In the genomic region with DNA sequence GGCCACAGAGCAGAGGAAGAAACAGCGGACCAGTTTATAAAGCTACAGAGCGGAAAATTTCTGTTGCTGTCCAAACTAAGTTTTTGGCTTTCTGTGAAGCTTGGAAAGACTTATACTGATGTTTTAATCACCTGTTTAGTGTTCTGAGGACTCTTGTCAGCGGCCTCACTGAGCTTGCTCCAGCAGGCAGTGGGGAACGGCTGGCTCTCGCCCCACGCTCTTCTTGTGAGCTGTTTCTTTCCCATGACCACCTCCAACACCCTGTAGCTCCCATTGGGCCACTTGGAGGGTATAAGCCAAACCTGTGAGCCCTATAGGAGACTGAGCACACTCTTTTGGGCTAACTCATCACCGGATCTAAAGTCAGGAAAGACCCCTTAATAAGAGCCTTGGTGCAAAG, we compare ENCODE assay signal across 16 cellular contexts.
"Had no signal": no experiment of that assay in that cellular context is flagged by ENCODE, and none has a peak within 500 bp of the region (broad histone marks: within the 10 kb centered on the region; RNA-seq: fewer than 3 reads in every experiment).

No MANE protein-coding gene starts in this region.

- H3K27ac Mint-ChIP-seq: stimulated activated naive CD8-positive, alpha-beta T cell treated with anti-CD3 and anti-CD28 coated beads, Interleukin-15, Interleukin-2, amounts not matched to agents 100 ng/mL and 50 ng/mL, for 24 hours had no signal

- H3K36me3 Mint-ChIP-seq: natural killer cell had no signal

- ATAC-seq: heart left ventricle, mucosa of descending colon, natural killer cell, T-helper 17 cell had no signal

- H3K27ac ChIP-seq: breast epithelium, thoracic aorta had no signal

- DNase-seq: activated CD4-positive, alpha-beta T cell treated with anti-CD3 and anti-CD28 coated beads, Interleukin-2, amount 50 U/mL, for 1 hour; activated gamma-delta T cell; amygdala; foreskin melanocyte; heart left ventricle; mucosa of descending colon; natural killer cell; nucleus accumbens; stimulated activated CD4-positive, alpha-beta T cell treated with anti-CD3 and anti-CD28 coated beads, Interleukin-4, amount 100 ng/mL, for 1 hour; stimulated activated CD8-positive, alpha-beta memory T cell treated with anti-CD3 and anti-CD28 coated beads, Interleukin-4, amount 100 ng/mL, for 48 hours; T-helper 17 cell had no signal

- H3K36me3 ChIP-seq: breast epithelium, thoracic aorta had no signal

- H3K9me3 Mint-ChIP-seq: natural killer cell; stimulated activated naive CD8-positive, alpha-beta T cell treated with anti-CD3 and anti-CD28 coated beads, Interleukin-15, Interleukin-2, amounts not matched to agents 100 ng/mL and 50 ng/mL, for 24 hours had no signal

- H3K27me3 Mint-ChIP-seq: activated naive CD8-positive, alpha-beta T cell; stimulated activated naive CD8-positive, alpha-beta T cell treated with anti-CD3 and anti-CD28 coated beads, Interleukin-15, Interleukin-2, amounts not matched to agents 100 ng/mL and 50 ng/mL, for 24 hours; T-helper 17 cell had no signal

- FAIRE-seq: TTC549 had no signal

- H3K27me3 ChIP-seq: breast epithelium, heart left ventricle had no signal

- H3K4me3 Mint-ChIP-seq: activated naive CD8-positive, alpha-beta T cell; stimulated activated naive CD8-positive, alpha-beta T cell treated with anti-CD3 and anti-CD28 coated beads, Interleukin-15, Interleukin-2, amounts not matched to agents 100 ng/mL and 50 ng/mL, for 24 hours; T-helper 17 cell had no signal

- H3K4me3 ChIP-seq: breast epithelium, heart left ventricle, mucosa of descending colon, thoracic aorta had no signal

- H3K9me3 ChIP-seq: breast epithelium, heart left ventricle, mucosa of descending colon, thoracic aorta had no signal
